In genomic region chr17:78707016-78707415, GRCh38 we compare ENCODE assay signal across 11 cellular contexts.
DNase-seq lines count a peak whose midpoint lies in the region; ATAC-seq, FAIRE-seq and TF ChIP-seq lines count a peak whose summit lies in the region.
"Had no signal": no experiment of that assay in that cellular context is flagged by ENCODE, and none has a peak within 500 bp of the region (broad histone marks: within the 10 kb centered on the region; RNA-seq: fewer than 3 reads in every experiment).

No MANE protein-coding gene starts in this region.

- peak overlapping the region; percentile 78 to 88 for H3K27ac ChIP-seq in A549
- H3K27ac ChIP-seq: uterus had no signal

- H3K9me3 ChIP-seq in A549 = no peaks in the 10 kb centered on the region
- H3K9me3 ChIP-seq: uterus had no signal

- 0 out of 5 replicates have a peak, but pooled peaks of 1 of the 2 experiments have one; percentile 2 for TF ChIP-seq RAD21 in A549 (conservative IDR thresholded peaks at IDR 0.05 in 1 of 2, IDR thresholded peaks at IDR 0.05 in 1 of 2)

- 42% methylated on average over 7 of the region's 7 CpGs for WGBS in A549 (ENCODE audit: missing lambda C conversion rate)

- H3K4me1 ChIP-seq in A549 = peaks cover 48% of the 10 kb centered on the region
- H3K4me1 ChIP-seq: uterus had no signal

- TF ChIP-seq CTCF in A549 (IDR thresholded peaks at IDR 0.05) (no peak), natural killer cell (IDR thresholded peaks at IDR 0.05) (no peak)

- peak; percentile 61 for FAIRE-seq in A549 (lab: Jason Lieb, UNC)
- peak; percentile 53 for FAIRE-seq in GM19239 (lab: Jason Lieb, UNC)

- peak in 1 of 2 experiments; percentile 27 for DNase-seq in A549 (ENCODE audit: low read depth in 1 of 2, low spot score in 1 of 2)
- DNase-seq in GM19239 (ENCODE audit: insufficient read length, low spot score) = no peak
- DNase-seq in activated naive CD8-positive, alpha-beta T cell treated with anti-CD3 and anti-CD28 coated beads for 36 hours = no peak
- DNase-seq in glomerular visceral epithelial cell (ENCODE audit: extremely low spot score) = peak; percentile 75
- DNase-seq in natural killer cell = no peak
- DNase-seq in NCI-H146 (lab: John Stamatoyannopoulos, UW) = no peak
- DNase-seq in NCI-H1105 treated with DMSO at 0.1 percent for 48 hours (lab: John Stamatoyannopoulos, UW) = no peak
- DNase-seq in mesenteric fat pad (ENCODE audit: low spot score) = no peak
- DNase-seq: activated CD4-positive, alpha-beta T cell treated with anti-CD3 and anti-CD28 coated beads for 4 hours; retina; uterus had no signal

- peak overlapping the region; percentile 66 for H3K4me2 ChIP-seq in A549

- TF ChIP-seq EP300 in A549 (IDR thresholded peaks at IDR 0.05) = no peak

- intact Hi-C loops in natural killer cell (cut with micrococcal nuclease) = no loop called here

- peaks cover 27% of the 10 kb centered on the region for H3K36me3 Mint-ChIP-seq in activated naive CD8-positive, alpha-beta T cell treated with anti-CD3 and anti-CD28 coated beads for 36 hours
- no peaks in the 10 kb centered on the region for H3K36me3 Mint-ChIP-seq in natural killer cell

- no peak for TF ChIP-seq POLR2A in A549 (IDR thresholded peaks at IDR 0.05; ENCODE audit: low read length)

- H3K4me3 Mint-ChIP-seq in activated naive CD8-positive, alpha-beta T cell treated with anti-CD3 and anti-CD28 coated beads for 36 hours = no peak overlapping the region
- H3K4me3 Mint-ChIP-seq in natural killer cell = no peak overlapping the region

- no peak overlapping the region for H3K4me3 ChIP-seq in A549
- H3K4me3 ChIP-seq: uterus had no signal

- CTCF ChIA-PET in A549 (lab: Yijun Ruan, JAX) = interaction anchor here (0.7 to 16.2 kb wide), 32 partner anchors 8 to 457 kb away, joined by 3 to 488 read pairs (median 15); partner anchors contain the start of gene DNAH17

- H3K4me1 Mint-ChIP-seq in activated naive CD8-positive, alpha-beta T cell treated with anti-CD3 and anti-CD28 coated beads for 36 hours = peaks cover 53% of the 10 kb centered on the region
- peaks cover 55% of the 10 kb centered on the region in 2 donors for H3K4me1 Mint-ChIP-seq in natural killer cell

- no peaks in the 10 kb centered on the region for H3K9me3 Mint-ChIP-seq in activated naive CD8-positive, alpha-beta T cell treated with anti-CD3 and anti-CD28 coated beads for 36 hours
- H3K9me3 Mint-ChIP-seq in natural killer cell = no peaks in the 10 kb centered on the region

- POLR2A ChIA-PET in A549 (lab: Yijun Ruan, JAX) = interaction anchor here (0.5 to 3.3 kb wide), 5 partner anchors 30 to 210 kb away, joined by 3 to 37 read pairs (median 4); no protein-coding TSS in a partner anchor

- peak in 1 of 2 experiments; percentile 48; a peak in 2 of 6 replicates for ATAC-seq in A549
- no peak for ATAC-seq in natural killer cell

- H3K27ac Mint-ChIP-seq in activated naive CD8-positive, alpha-beta T cell treated with anti-CD3 and anti-CD28 coated beads for 36 hours = peak overlapping the region; percentile 66
- H3K27ac Mint-ChIP-seq in natural killer cell = no peak overlapping the region

- no peaks in the 10 kb centered on the region for H3K27me3 Mint-ChIP-seq in activated naive CD8-positive, alpha-beta T cell treated with anti-CD3 and anti-CD28 coated beads for 36 hours
- H3K27me3 Mint-ChIP-seq in natural killer cell (ENCODE audit: low read depth in 2 of 2) = no peaks in the 10 kb centered on the region

TF ChIP-seq in A549, 52 proteins besides CTCF, POLR2A, EP300 and RAD21:
- TF ChIP-seq, protein P1, sequence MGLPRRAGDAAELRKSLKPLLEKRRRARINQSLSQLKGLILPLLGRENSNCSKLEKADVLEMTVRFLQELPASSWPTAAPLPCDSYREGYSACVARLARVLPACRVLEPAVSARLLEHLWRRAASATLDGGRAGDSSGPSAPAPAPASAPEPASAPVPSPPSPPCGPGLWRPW (IDR thresholded peaks at IDR 0.05) = no peak
- TF ChIP-seq CBX8 (IDR thresholded peaks at IDR 0.05) = no peak
- no peak for TF ChIP-seq NPAS2 (CRISPR knock-in tag; IDR thresholded peaks at IDR 0.05; ENCODE audit: borderline replicate concordance)
- no peak for TF ChIP-seq HEYL (CRISPR knock-in tag; IDR thresholded peaks at IDR 0.05)
- no peak for TF ChIP-seq HDAC2 (IDR thresholded peaks at IDR 0.05)
- TF ChIP-seq POLR2AphosphoS2 (conservative IDR thresholded peaks at IDR 0.05; ENCODE audit: low read length) = no peak
- no peak for TF ChIP-seq FOXS1 (CRISPR knock-in tag; IDR thresholded peaks at IDR 0.05)
- no peak for TF ChIP-seq CHD2 (IDR thresholded peaks at IDR 0.05; ENCODE audit: low read length, partially characterized antibody)
- no peak for TF ChIP-seq ZNF302 (CRISPR knock-in tag; IDR thresholded peaks at IDR 0.05)
- TF ChIP-seq, protein P2, sequence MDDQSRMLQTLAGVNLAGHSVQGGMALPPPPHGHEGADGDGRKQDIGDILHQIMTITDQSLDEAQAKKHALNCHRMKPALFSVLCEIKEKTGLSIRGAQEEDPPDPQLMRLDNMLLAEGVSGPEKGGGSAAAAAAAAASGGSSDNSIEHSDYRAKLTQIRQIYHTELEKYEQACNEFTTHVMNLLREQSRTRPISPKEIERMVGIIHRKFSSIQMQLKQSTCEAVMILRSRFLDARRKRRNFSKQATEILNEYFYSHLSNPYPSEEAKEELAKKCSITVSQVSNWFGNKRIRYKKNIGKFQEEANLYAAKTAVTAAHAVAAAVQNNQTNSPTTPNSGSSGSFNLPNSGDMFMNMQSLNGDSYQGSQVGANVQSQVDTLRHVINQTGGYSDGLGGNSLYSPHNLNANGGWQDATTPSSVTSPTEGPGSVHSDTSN (IDR thresholded peaks at IDR 0.05) = no peak
